In genomic region chr12:58310368-58310767, GRCh38 we compare ENCODE assay signal across 13 cellular contexts.
A peak's percentile ranks its signal among the peaks of the same experiment; 100 is the strongest.
DNase-seq lines count a peak whose midpoint lies in the region; TF ChIP-seq lines count a peak whose summit lies in the region.
"Had no signal": no experiment of that assay in that cellular context is flagged by ENCODE, and none has a peak within 500 bp of the region (broad histone marks: within the 10 kb centered on the region; RNA-seq: fewer than 3 reads in every experiment).

No MANE protein-coding gene starts in this region.

- H3K36me3 ChIP-seq in neuronal stem cell (replicated peaks in 1 of 2; ENCODE audit: control insufficient read depth in 2 of 2, insufficient read depth in 2 of 2, low read length in 2 of 2) = no peaks in the 10 kb centered on the region

- DNase-seq in H4 (ENCODE audit: low spot score) = peak; percentile 75
- DNase-seq in amniotic stem cell (lab: John Stamatoyannopoulos, UW) = peak; percentile 21
- DNase-seq in foreskin fibroblast = peak; percentile 41 to 63
- DNase-seq in smooth muscle cell of the brain vasculature (ENCODE audit: low read depth, low spot score) = peak; percentile 33
- no peak for DNase-seq in neuronal stem cell (ENCODE audit: low spot score)
- DNase-seq in NCI-H82 (lab: John Stamatoyannopoulos, UW) = no peak
- DNase-seq in NCI-H2171 treated with DMSO at 0.1 percent for 48 hours (lab: John Stamatoyannopoulos, UW) = no peak
- DNase-seq: activated CD4-positive, alpha-beta memory T cell treated with anti-CD3 and anti-CD28 coated beads for 36 hours; activated naive CD4-positive, alpha-beta T cell treated with anti-CD3 and anti-CD28 coated beads for 36 hours; DMS153; H9; NCI-H1436; testis had no signal

- no peak overlapping the region for H3K4ac ChIP-seq in neuronal stem cell (ENCODE audit: low read length)

- H3K4me2 ChIP-seq in neuronal stem cell (ENCODE audit: insufficient read depth, low read length, poor library complexity, severe bottlenecking) = no peak overlapping the region

- no peak overlapping the region for H2BK15ac ChIP-seq in neuronal stem cell (ENCODE audit: low read length)

- H3K27ac ChIP-seq in neuronal stem cell (replicated peaks; ENCODE audit: low read length) = no peak overlapping the region

- peaks cover 0 to 8% of the 10 kb centered on the region in 2 donors for H3K9me3 ChIP-seq in neuronal stem cell (replicated peaks in 1 of 2; ENCODE audit: control insufficient read depth in 2 of 2, insufficient read depth in 1 of 2, low read depth in 1 of 2, low read length in 2 of 2)
- H3K9me3 ChIP-seq: testis had no signal

- no peaks in the 10 kb centered on the region for H3K79me1 ChIP-seq in neuronal stem cell (ENCODE audit: low read depth, low read length)

- H3K14ac ChIP-seq in neuronal stem cell (ENCODE audit: low read length) = no peak overlapping the region

- H2BK5ac ChIP-seq in neuronal stem cell (ENCODE audit: low read length) = no peak overlapping the region

- no peak overlapping the region for H3K23ac ChIP-seq in neuronal stem cell (ENCODE audit: low read depth, low read length, poor library complexity)

- no peak overlapping the region for H2BK120ac ChIP-seq in neuronal stem cell (ENCODE audit: low read depth, low read length)

- H3K4me1 ChIP-seq in neuronal stem cell (ENCODE audit: control insufficient read depth in 2 of 2, insufficient read depth in 1 of 2, low read depth in 1 of 2, low read length in 2 of 2) = peaks cover 1 to 2% of the 10 kb centered on the region in 2 donors
- H3K4me1 ChIP-seq: testis had no signal

- H2AFZ ChIP-seq in neuronal stem cell (ENCODE audit: low read length) = no peak overlapping the region

- TF ChIP-seq CTCF in foreskin fibroblast (IDR thresholded peaks at IDR 0.05; ENCODE audit: low read depth, low read length) = no peak

- no peak overlapping the region for H3K18ac ChIP-seq in neuronal stem cell (ENCODE audit: low read length)

- H3K4me3 ChIP-seq in foreskin fibroblast (ENCODE audit: low read depth in 1 of 2, low read length in 2 of 2) (no peak overlapping the region), neuronal stem cell (ENCODE audit: low read length in 2 of 2) (no peak overlapping the region)
- H3K4me3 ChIP-seq: testis had no signal

- H3K27me3 ChIP-seq in neuronal stem cell (ENCODE audit: control insufficient read depth in 3 of 3, insufficient read depth in 3 of 3, low read depth in 1 of 3, low read length in 3 of 3) = no peaks in the 10 kb centered on the region
- H3K27me3 ChIP-seq: testis had no signal

- no peak overlapping the region for H4K91ac ChIP-seq in neuronal stem cell (ENCODE audit: low read depth, low read length, poor library complexity)

- no peak overlapping the region for H2AK5ac ChIP-seq in neuronal stem cell (ENCODE audit: low read depth, low read length)

- H2BK12ac ChIP-seq in neuronal stem cell (ENCODE audit: low read length) = no peak overlapping the region

- WGBS in neuronal stem cell (ENCODE audit: extremely low coverage in 2 of 2, insufficient read length in 2 of 2, insufficient replicate concordance in 1 of 2), 2 donors = no CpG with 5 or more reads among the region's 4 CpGs

- no peak overlapping the region for H3K9ac ChIP-seq in neuronal stem cell (ENCODE audit: low read depth, low read length, poor library complexity)

- no peak overlapping the region for H4K8ac ChIP-seq in neuronal stem cell (ENCODE audit: low read depth, low read length)

Comparison
In these comparisons a context has a peak if more than half of its experiments do, and no peak if none do; other contexts are left out.
1. DNase-seq: peak in H4 (single experiment), amniotic stem cell (single experiment), foreskin fibroblast (2 of 2) and smooth muscle cell of the brain vasculature (single experiment); none in neuronal stem cell (single experiment), NCI-H82 (single experiment) and NCI-H2171 treated with DMSO at 0.1 percent for 48 hours (single experiment).